ENCODE assay signal across 17 cellular contexts in genomic region chr20:11305406-11305805, GRCh38.
DNase-seq lines count a peak whose midpoint lies in the region; ATAC-seq, FAIRE-seq and TF ChIP-seq lines count a peak whose summit lies in the region.
"Had no signal": no experiment of that assay in that cellular context is flagged by ENCODE, and none has a peak within 500 bp of the region (broad histone marks: within the 10 kb centered on the region; RNA-seq: fewer than 3 reads in every experiment).

No MANE protein-coding gene starts in this region.

- no peak for TF ChIP-seq POLR2A in breast epithelium (IDR thresholded peaks at IDR 0.05)
- no peak for TF ChIP-seq POLR2A in esophagus squamous epithelium (IDR thresholded peaks at IDR 0.05)
- no peak for TF ChIP-seq POLR2A in suprapubic skin (IDR thresholded peaks at IDR 0.05)
- TF ChIP-seq POLR2A in HepG2 (IDR thresholded peaks at IDR 0.05; ENCODE audit: insufficient read depth in 1 of 2, low read depth in 2 of 2, low read length in 2 of 2), result no peak
- no peak for TF ChIP-seq POLR2A in Peyer's patch (IDR thresholded peaks at IDR 0.05)

- WGBS in mammary epithelial cell (ENCODE audit: low coverage, missing lambda C conversion rate), result 0% methylated on average over 1 of the region's 2 CpGs
- WGBS in esophagus squamous epithelium, 2 donors, result 18 to 32% methylated on average over 2 of the region's 2 CpGs
- 21% methylated on average over 2 of the region's 2 CpGs for WGBS in suprapubic skin
- WGBS in HepG2 (ENCODE audit: low lambda C conversion rate), result 0% methylated on average over 2 of the region's 2 CpGs

- ATAC-seq in HepG2, result no peak
- ATAC-seq: activated T-helper 17 cell treated with anti-CD3 and anti-CD28 coated beads, Interleukin-2, amount 50 U/mL, for 72 hours; sciatic nerve had no signal

- H3K9me3 ChIP-seq in mammary epithelial cell (replicated peaks; ENCODE audit: insufficient read depth, low read length) (no peaks in the 10 kb centered on the region), breast epithelium (no peaks in the 10 kb centered on the region), NT2/D1 (ENCODE audit: insufficient read depth, low read length) (no peaks in the 10 kb centered on the region), esophagus squamous epithelium (no peaks in the 10 kb centered on the region), suprapubic skin (no peaks in the 10 kb centered on the region), HepG2 (ENCODE audit: low read length) (no peaks in the 10 kb centered on the region), Peyer's patch (no peaks in the 10 kb centered on the region)
- H3K9me3 ChIP-seq: neutrophil had no signal

- H3K4me2 ChIP-seq in mammary epithelial cell (ENCODE audit: insufficient read depth, low read depth, low read length), result peak overlapping the region; percentile 14
- no peak overlapping the region for H3K4me2 ChIP-seq in HepG2 (ENCODE audit: low read depth, low read length)

- in situ Hi-C loops in mammary epithelial cell (cut with MboI; ENCODE audit: low sequenced_read_pairs in 2 of 2), result no loop called here
- in situ Hi-C loops in HepG2 (cut with HindIII; ENCODE audit: extremely low pct_ligation_motif_present, low pct_unique_long_range_greater_than_20kb), result no loop called here

- CTCF ChIA-PET in mammary epithelial cell (lab: Charles Lee; ENCODE audit: low non-redundant PET) (no interaction called here), HepG2 (lab: Yijun Ruan, JAX; ENCODE audit: low intra/inter-chr PET ratio, low total read pairs) (no interaction called here)

- H3K27ac ChIP-seq in mammary epithelial cell (ENCODE audit: insufficient read depth, low read depth, low read length) (peak overlapping the region; percentile 52), breast epithelium (no peak overlapping the region), esophagus squamous epithelium (peak overlapping the region; percentile 62 to 80 (median 72)), suprapubic skin (peak overlapping the region; percentile 45), HepG2 (ENCODE audit: extremely low read length, insufficient read depth, low read length) (no peak overlapping the region), Peyer's patch (no peak overlapping the region)
- H3K27ac ChIP-seq: neutrophil had no signal

- H3K4me3 ChIP-seq in mammary epithelial cell (replicated peaks in 1 of 3; ENCODE audit: insufficient read depth in 1 of 3, low read depth in 2 of 3, low read length in 3 of 3) (no peak overlapping the region), breast epithelium (no peak overlapping the region), NT2/D1 (ENCODE audit: insufficient read length, low read depth) (no peak overlapping the region), esophagus squamous epithelium (no peak overlapping the region), suprapubic skin (no peak overlapping the region), HepG2 (replicated peaks in 1 of 3; ENCODE audit: insufficient read depth in 1 of 3, low read depth in 2 of 3, low read length in 3 of 3) (no peak overlapping the region), Peyer's patch (no peak overlapping the region)

- no peaks in the 10 kb centered on the region for H4K20me1 ChIP-seq in mammary epithelial cell (ENCODE audit: insufficient read depth, low read length)
- no peaks in the 10 kb centered on the region for H4K20me1 ChIP-seq in HepG2 (ENCODE audit: insufficient read depth, low read length)

- TF ChIP-seq RAD21 in HepG2 (CRISPR knock-in tag; IDR thresholded peaks at IDR 0.05), result no peak

- TF ChIP-seq EP300 in suprapubic skin (IDR thresholded peaks at IDR 0.05), result no peak
- no peak for TF ChIP-seq EP300 in HepG2 (IDR thresholded peaks at IDR 0.05; ENCODE audit: low read depth in 2 of 2, low read length in 2 of 2)
- no peak for TF ChIP-seq EP300 in HepG2 (CRISPR knock-in tag; IDR thresholded peaks at IDR 0.05; ENCODE audit: borderline replicate concordance)

- H3K9ac ChIP-seq in mammary epithelial cell (ENCODE audit: insufficient read depth, low read length) (no peak overlapping the region), NT2/D1 (ENCODE audit: insufficient read length, low read depth) (no peak overlapping the region), HepG2 (ENCODE audit: insufficient read depth, low read depth, low read length) (no peak overlapping the region)

- FAIRE-seq in HepG2 (lab: Jason Lieb, UNC), result no peak
- FAIRE-seq: endometrium had no signal

- intact Hi-C loops in mammary epithelial cell (cut with micrococcal nuclease), result no loop called here
- intact Hi-C loops in breast epithelium (cut with DNase I; ENCODE audit: low total_unique reads), result no loop called here
- intact Hi-C loops in esophagus squamous epithelium (cut with DNase I), result no loop called here
- intact Hi-C loops in HepG2 (cut with micrococcal nuclease; ENCODE audit: unreplicated experiment), result no loop called here

- BruUV-seq in mammary epithelial cell (replicated peaks; lab: Mats Ljungman, UMichigan), result no TSS peak
- BruUV-seq in HepG2 (replicated peaks; lab: Mats Ljungman, UMichigan), result no TSS peak

- H3K27me3 ChIP-seq in mammary epithelial cell (ENCODE audit: insufficient read depth, low read length) (no peaks in the 10 kb centered on the region), breast epithelium (no peaks in the 10 kb centered on the region), NT2/D1 (ENCODE audit: insufficient read depth, insufficient read length) (no peaks in the 10 kb centered on the region), esophagus squamous epithelium (no peaks in the 10 kb centered on the region), suprapubic skin (no peaks in the 10 kb centered on the region), HepG2 (ENCODE audit: control insufficient read depth in 1 of 2, insufficient read depth in 2 of 2, low read length in 2 of 2) (peaks cover 0 to 5% of the 10 kb centered on the region in 2 experiments; a peak in 3 of 5 replicates), Peyer's patch (no peaks in the 10 kb centered on the region)
- H3K27me3 ChIP-seq: neutrophil had no signal

- H3K79me2 ChIP-seq in mammary epithelial cell (ENCODE audit: insufficient read depth, low read length), result no peaks in the 10 kb centered on the region
- no peaks in the 10 kb centered on the region for H3K79me2 ChIP-seq in HepG2 (ENCODE audit: insufficient read depth, low read length)

- H3K36me3 ChIP-seq in mammary epithelial cell (ENCODE audit: insufficient read depth, low read length) (no peaks in the 10 kb centered on the region), breast epithelium (no peaks in the 10 kb centered on the region), NT2/D1 (ENCODE audit: insufficient read depth, insufficient read length, low read length) (no peaks in the 10 kb centered on the region), esophagus squamous epithelium (no peaks in the 10 kb centered on the region), suprapubic skin (no peaks in the 10 kb centered on the region), HepG2 (replicated peaks in 1 of 2; ENCODE audit: control insufficient read depth in 1 of 2, insufficient read depth in 2 of 2, low read length in 2 of 2) (no peaks in the 10 kb centered on the region), Peyer's patch (no peaks in the 10 kb centered on the region)
- H3K36me3 ChIP-seq: neutrophil had no signal

- TF ChIP-seq CTCF in mammary epithelial cell (conservative IDR thresholded peaks at IDR 0.05 in 1 of 2, IDR thresholded peaks at IDR 0.05 in 1 of 2; ENCODE audit: extremely low read depth in 1 of 2, insufficient read depth in 1 of 2, low read depth in 1 of 2, low read length in 2 of 2) (no peak), breast epithelium (IDR thresholded peaks at IDR 0.05) (no peak), esophagus squamous epithelium (IDR thresholded peaks at IDR 0.05) (no peak), suprapubic skin (IDR thresholded peaks at IDR 0.05) (no peak), HepG2 (CRISPR knock-in tag; IDR thresholded peaks at IDR 0.05) (no peak), Peyer's patch (IDR thresholded peaks at IDR 0.05) (no peak)

- POLR2A ChIA-PET in HepG2 (lab: Yijun Ruan, JAX), result no interaction called here

- DNase-seq in mammary epithelial cell, result peak; percentile 93
- no peak for DNase-seq in breast epithelium (ENCODE audit: low spot score in 2 of 2)
- peak; percentile 18 for DNase-seq in NT2/D1 (ENCODE audit: low read depth, low spot score)
- DNase-seq in esophagus squamous epithelium (lab: John Stamatoyannopoulos, UW), result no peak
- DNase-seq in suprapubic skin (ENCODE audit: low spot score in 2 of 2), result no peak
- DNase-seq in HepG2 (ENCODE audit: low spot score), result no peak
- DNase-seq in Peyer's patch, result no peak
- DNase-seq in pons (ENCODE audit: low spot score), result no peak
- DNase-seq: activated B cell treated with CpG ODN at 0.5 μM for 24 hours; EL; Kasumi-1; NCI-H187 treated with DMSO at 0.1 percent for 48 hours; stimulated activated CD4-positive, alpha-beta T cell treated with anti-CD3 and anti-CD28 coated beads, Interleukin-1b, Interleukin-23, amount 100 ng/mL, for 48 hours had no signal

- H2AFZ ChIP-seq in mammary epithelial cell (ENCODE audit: low read depth, low read length) (peak overlapping the region; percentile 13), HepG2 (ENCODE audit: low read length) (no peak overlapping the region)

- peaks cover 31% of the 10 kb centered on the region for H3K4me1 ChIP-seq in mammary epithelial cell (ENCODE audit: insufficient read depth, low read length)
- H3K4me1 ChIP-seq in breast epithelium, result no peaks in the 10 kb centered on the region
- no peaks in the 10 kb centered on the region for H3K4me1 ChIP-seq in NT2/D1 (ENCODE audit: insufficient read depth, insufficient read length)
- peaks cover 6 to 47% (median 12%) of the 10 kb centered on the region in 3 donors for H3K4me1 ChIP-seq in esophagus squamous epithelium
- H3K4me1 ChIP-seq in suprapubic skin, result peaks cover 12% of the 10 kb centered on the region
- H3K4me1 ChIP-seq in HepG2 (ENCODE audit: insufficient read depth, low read length), result no peaks in the 10 kb centered on the region
- H3K4me1 ChIP-seq in Peyer's patch, result no peaks in the 10 kb centered on the region

- dilution Hi-C loops in mammary epithelial cell (cut with HindIII; ENCODE audit: low sequenced_read_pairs), result loop anchor here (10.0 kb wide), 1 partner anchor 81 kb away; no protein-coding TSS in a partner anchor

TF ChIP-seq in HepG2, 621 proteins besides CTCF, POLR2A, EP300 and RAD21:
- TF ChIP-seq SAP130 (CRISPR knock-in tag; IDR thresholded peaks at IDR 0.05; ENCODE audit: low read depth), result no peak
- no peak for TF ChIP-seq ZNF383 (CRISPR knock-in tag; IDR thresholded peaks at IDR 0.05; ENCODE audit: borderline replicate concordance)

Comparison
In these comparisons a context has a peak if more than half of its experiments do, and no peak if none do; other contexts are left out.
1. DNase-seq: peak in mammary epithelial cell (single experiment) and NT2/D1 (single experiment); none in breast epithelium (0 of 2), esophagus squamous epithelium (single experiment), suprapubic skin (0 of 2), HepG2 (single experiment), Peyer's patch (0 of 3) and pons (single experiment).
2. H3K27ac ChIP-seq: peak in mammary epithelial cell (single experiment), esophagus squamous epithelium (4 of 4) and suprapubic skin (single experiment); none in breast epithelium (0 of 2), HepG2 (single experiment) and Peyer's patch (0 of 4).